ENCODE assay signal across 8 cellular contexts in genomic region chr17:60524463-60525346, GRCh38. TPM values are rescaled to one million over a fixed set of nuclear protein-coding genes. Genes with fewer than 3 reads are reported as not detected.
DNase-seq lines count a peak whose midpoint lies in the region; ATAC-seq and TF ChIP-seq lines count a peak whose summit lies in the region.

No MANE protein-coding gene starts in this region.

- H3K4me3 Mint-ChIP-seq in T-cell, result peak overlapping the region; percentile 97 to 100 (median 98)

- POLR2A ChIA-PET in T-cell (lab: Charles Lee), result interaction anchor here (0.6 to 1.4 kb wide), 3 partner anchors 153 to 351 kb away, joined by 3 to 16 read pairs (median 3); partner anchors contain the start of gene BCAS3 (in 1 of the 2)

- H3K27me3 Mint-ChIP-seq in T-cell, result no peaks in the 10 kb centered on the region

- intact Hi-C loops in left ventricle myocardium inferior (cut with micrococcal nuclease) (no loop called here), Right ventricle myocardium inferior (cut with DNase I) (loop anchor here (5.0 to 10.0 kb wide), 2 partner anchors 43 to 110 kb away; no protein-coding TSS in a partner anchor)

- H3K4me1 ChIP-seq in left ventricle myocardium inferior, result peaks cover 64% of the 10 kb centered on the region
- peaks cover 16% of the 10 kb centered on the region for H3K4me1 ChIP-seq in foreskin keratinocyte

- no peaks in the 10 kb centered on the region for H3K9me3 ChIP-seq in left ventricle myocardium inferior (replicated peaks)

- peaks cover 55 to 56% (median 56%) of the 10 kb centered on the region in 3 donors for H3K4me1 Mint-ChIP-seq in T-cell

- DNase-seq in left ventricle myocardium inferior (no peak), Right ventricle myocardium inferior (ENCODE audit: missing footprints) (no peak), T-cell (no peak), foreskin keratinocyte (no peak), putamen (ENCODE audit: low spot score) (peak; percentile 38), GM19238 (ENCODE audit: insufficient read length, low spot score) (no peak), H4 (ENCODE audit: low spot score) (no peak), amygdala (lab: John Stamatoyannopoulos, UW) (no peak)

- H3K27ac ChIP-seq in left ventricle myocardium inferior (replicated peaks) (peak overlapping the region; percentile 99), foreskin keratinocyte (peak overlapping the region; percentile 96)

- H3K27me3 ChIP-seq in left ventricle myocardium inferior (ENCODE audit: low read depth), result no peaks in the 10 kb centered on the region
- no peaks in the 10 kb centered on the region for H3K27me3 ChIP-seq in foreskin keratinocyte

- peaks cover 8% of the 10 kb centered on the region for H3K36me3 ChIP-seq in left ventricle myocardium inferior

- H3K27ac Mint-ChIP-seq in T-cell, result peak overlapping the region; percentile 98

- H3K36me3 Mint-ChIP-seq in T-cell, result peaks cover 7% of the 10 kb centered on the region

- TF ChIP-seq CTCF in left ventricle myocardium inferior (IDR thresholded peaks at IDR 0.05; ENCODE audit: borderline replicate concordance), result no peak
- no peak for TF ChIP-seq CTCF in foreskin keratinocyte (conservative IDR thresholded peaks at IDR 0.05)

- CTCF ChIA-PET in T-cell (lab: Charles Lee), result no interaction called here

- ATAC-seq in Right ventricle myocardium inferior (no peak), T-cell (replicated peaks in 1 of 4) (no peak), foreskin keratinocyte (no peak)

- peak overlapping the region; percentile 95 for H3K4me3 ChIP-seq in left ventricle myocardium inferior

- no peaks in the 10 kb centered on the region for H3K9me3 Mint-ChIP-seq in T-cell

RNA-seq across cellular contexts. Expression of gene APPBP2, which starts 1.3 kb away (rescaled TPM):
- total RNA-seq in left ventricle myocardium inferior, result 16.6 TPM
- 16.7 TPM for total RNA-seq in Right ventricle myocardium inferior
- 10 to 100 TPM; 32.2 to 42.0 (median 36.6) TPM for total RNA-seq in T-cell
- total RNA-seq in foreskin keratinocyte, result 16.9 and 17.3 TPM in 2 replicates
- 3.8 and 4.0 TPM in 2 replicates for polyA plus RNA-seq in foreskin keratinocyte
- 24.7 and 33.0 TPM in 2 replicates for total RNA-seq in H4 (2014; rRNA removed; shearing (Covaris generic))
